22 cellular contexts compared by ENCODE assay signal in genomic region chr13:98944336-98944735, GRCh38. TPM values are rescaled to one million over a fixed set of nuclear protein-coding genes. Genes with fewer than 3 reads are reported as not detected.
DNase-seq lines count a peak whose midpoint lies in the region; ATAC-seq, FAIRE-seq and TF ChIP-seq lines count a peak whose summit lies in the region.
"Had no signal": no experiment of that assay in that cellular context is flagged by ENCODE, and none has a peak within 500 bp of the region (broad histone marks: within the 10 kb centered on the region; RNA-seq: fewer than 3 reads in every experiment).

No MANE protein-coding gene starts in this region.

- intact Hi-C loops in left ventricle myocardium inferior (cut with micrococcal nuclease) (no loop called here), sigmoid colon (cut with DNase I) (no loop called here)

- peak overlapping the region; percentile 13 for H3K27ac ChIP-seq in left ventricle myocardium inferior (replicated peaks)
- H3K27ac ChIP-seq in right atrium auricular region, result no peak overlapping the region
- no peak overlapping the region for H3K27ac ChIP-seq in sigmoid colon
- H3K27ac ChIP-seq: Peyer's patch had no signal

- FAIRE-seq in bronchial epithelial cell (lab: Jason Lieb, UNC), result no peak
- FAIRE-seq: A204.1, G401.6, GM12892 had no signal

- H3K4me1 ChIP-seq in left ventricle myocardium inferior (peaks cover 86% of the 10 kb centered on the region), right atrium auricular region (peaks cover 0 to 31% of the 10 kb centered on the region in 2 donors), sigmoid colon (peaks cover 0 to 24% (median 10%) of the 10 kb centered on the region in 4 donors)
- H3K4me1 ChIP-seq: Peyer's patch had no signal

- H3K4me3 ChIP-seq in left ventricle myocardium inferior, result no peak overlapping the region
- H3K4me3 ChIP-seq in right atrium auricular region, result no peak overlapping the region
- H3K4me3 ChIP-seq in bronchial epithelial cell (ENCODE audit: low read depth, low read length), result no peak overlapping the region
- H3K4me3 ChIP-seq in sigmoid colon, result no peak overlapping the region
- H3K4me3 ChIP-seq: Peyer's patch had no signal

- DNase-seq in left ventricle myocardium inferior (no peak), right atrium auricular region (ENCODE audit: low spot score) (no peak), bronchial epithelial cell (ENCODE audit: low read depth) (peak; percentile 11), fibroblast of the conjunctiva (ENCODE audit: low read depth) (peak; percentile 37), H4 (ENCODE audit: low spot score) (no peak), sigmoid colon (no peak)
- DNase-seq: GOT3, Karpas-422, NCI-H1417 treated with DMSO at 0.1 percent for 48 hours, NCI-H187, NCI-H2107, NCI-H226, NCI-H510A treated with DMSO at 0.1 percent for 48 hours, NCI-H774, Peyer's patch had no signal

- no peak for ATAC-seq in GM21825 (IDR thresholded peaks at IDR 0.05; ENCODE audit: unreplicated experiment)
- ATAC-seq: HCT116, SK-N-SH treated with all-trans-retinoic acid at 6 μM for 48 hours had no signal

- H3K27me3 ChIP-seq in left ventricle myocardium inferior (ENCODE audit: low read depth) (no peaks in the 10 kb centered on the region), right atrium auricular region (no peaks in the 10 kb centered on the region), bronchial epithelial cell (ENCODE audit: control insufficient read depth, insufficient read depth, low read length) (no peaks in the 10 kb centered on the region), sigmoid colon (no peaks in the 10 kb centered on the region)
- H3K27me3 ChIP-seq: Peyer's patch had no signal

- 98 to 99% methylated on average over 5 of the region's 5 CpGs for WGBS in sigmoid colon, 2 donors

- H3K36me3 ChIP-seq in left ventricle myocardium inferior (no peaks in the 10 kb centered on the region), right atrium auricular region (no peaks in the 10 kb centered on the region), bronchial epithelial cell (ENCODE audit: control insufficient read depth, insufficient read depth, low read length) (no peaks in the 10 kb centered on the region), sigmoid colon (no peaks in the 10 kb centered on the region)
- H3K36me3 ChIP-seq: Peyer's patch had no signal

- no peak for TF ChIP-seq POLR2A in sigmoid colon (IDR thresholded peaks at IDR 0.05)

- H3K9me3 ChIP-seq in left ventricle myocardium inferior (replicated peaks) (no peaks in the 10 kb centered on the region), right atrium auricular region (no peaks in the 10 kb centered on the region), sigmoid colon (no peaks in the 10 kb centered on the region)
- H3K9me3 ChIP-seq: Peyer's patch had no signal

- TF ChIP-seq CTCF in left ventricle myocardium inferior (IDR thresholded peaks at IDR 0.05; ENCODE audit: borderline replicate concordance) (no peak), right atrium auricular region (IDR thresholded peaks at IDR 0.05) (no peak), bronchial epithelial cell (IDR thresholded peaks at IDR 0.05; ENCODE audit: insufficient read depth, low read length, severe bottlenecking) (no peak), sigmoid colon (IDR thresholded peaks at IDR 0.05) (no peak)

- no peak for TF ChIP-seq EP300 in sigmoid colon (IDR thresholded peaks at IDR 0.05)

RNA-seq across cellular contexts. Expression of gene DOCK9, which starts 33.5 kb away (rescaled TPM):
- total RNA-seq in left ventricle myocardium inferior, result 36.8 TPM
- 10 to 100 TPM; 79.6 to 80.5 TPM for total RNA-seq in right atrium auricular region
- total RNA-seq in bronchial epithelial cell, result 62.1 and 72.9 TPM in 2 replicates
- total RNA-seq in H4 (2014; rRNA removed; shearing (Covaris generic)), result 2.3 and 22.8 TPM in 2 replicates
- total RNA-seq in sigmoid colon, result 100 to 1,000 TPM in 1 of 4 donors, 10 to 100 TPM in 3; 60.4 to 126 (median 83.6) TPM
- 10 to 100 TPM; 10.8 to 34.1 (median 19.4) TPM for polyA plus RNA-seq in sigmoid colon
- polyA plus RNA-seq: CD14-positive monocyte had no signal

Comparison
In these comparisons a context has a peak if more than half of its experiments do, and no peak if none do; other contexts are left out.
1. DNase-seq: peak in bronchial epithelial cell (single experiment) and fibroblast of the conjunctiva (single experiment); none in left ventricle myocardium inferior (single experiment), right atrium auricular region (single experiment), H4 (single experiment) and sigmoid colon (single experiment).